In genomic region chr15:77710637-77711036, GRCh38 we compare ENCODE assay signal across 12 cellular contexts.
DNase-seq lines count a peak whose midpoint lies in the region; ATAC-seq lines count a peak whose summit lies in the region.
"Had no signal": no experiment of that assay in that cellular context is flagged by ENCODE, and none has a peak within 500 bp of the region (broad histone marks: within the 10 kb centered on the region; RNA-seq: fewer than 3 reads in every experiment).

No MANE protein-coding gene starts in this region.

- peak overlapping the region; percentile 50 for H3K27ac ChIP-seq in temporal lobe (ENCODE audit: low read depth, low read length)
- H3K27ac ChIP-seq: BLaER1 treated with 17β-estradiol and CSF1 and Interleukin-3, amounts not matched to agents 10 nM and 100 nM had no signal

- intact Hi-C loops in Right ventricle myocardium inferior (cut with DNase I) (no loop called here), cardiac septum (cut with DNase I) (no loop called here)

- DNase-seq in Right ventricle myocardium inferior (ENCODE audit: missing footprints) (peak; percentile 6), cardiac septum (ENCODE audit: low spot score) (no peak), cerebellar cortex (ENCODE audit: low spot score) (peak; percentile 92), medulla oblongata (ENCODE audit: extremely low spot score) (peak; percentile 15), HT-29 (ENCODE audit: low spot score) (no peak), NCI-H1092 treated with DMSO at 0.1 percent for 48 hours (lab: John Stamatoyannopoulos, UW) (no peak)
- DNase-seq: ACHN; CD4-positive, CD25-positive, alpha-beta regulatory T cell; DMS79 had no signal

- ATAC-seq in Right ventricle myocardium inferior (no peak), GM18519 (IDR thresholded peaks at IDR 0.05; ENCODE audit: low FRiP score, unreplicated experiment) (no peak)

Comparison
In these comparisons a context has a peak if more than half of its experiments do, and no peak if none do; other contexts are left out.
1. DNase-seq: peak in Right ventricle myocardium inferior (single experiment), cerebellar cortex (single experiment) and medulla oblongata (single experiment); none in cardiac septum (single experiment), HT-29 (single experiment) and NCI-H1092 treated with DMSO at 0.1 percent for 48 hours (single experiment).